Comparison of ENCODE assay signal across 1 cellular context in genomic region chr13:61316647-61317046, GRCh38.
TF ChIP-seq lines count a peak whose summit lies in the region.

No MANE protein-coding gene starts in this region.

TF ChIP-seq in GM12878, 131 proteins besides CTCF, POLR2A, EP300 and RAD21:
- no peak for TF ChIP-seq MLLT1 (IDR thresholded peaks at IDR 0.05)
- TF ChIP-seq RELB (IDR thresholded peaks at IDR 0.05; ENCODE audit: low read depth): no peak
- no peak for TF ChIP-seq LARP7 (IDR thresholded peaks at IDR 0.05)
- TF ChIP-seq SIN3A (IDR thresholded peaks at IDR 0.05; ENCODE audit: low read depth, low read length): no peak
- TF ChIP-seq SMC3 (IDR thresholded peaks at IDR 0.05; ENCODE audit: borderline replicate concordance, low read length): no peak
- TF ChIP-seq NR2C1 (IDR thresholded peaks at IDR 0.05): no peak
- TF ChIP-seq MEF2A (IDR thresholded peaks at IDR 0.05; ENCODE audit: insufficient read depth, low read depth, low read length): no peak
- TF ChIP-seq SPI1 (IDR thresholded peaks at IDR 0.05; ENCODE audit: borderline replicate concordance, insufficient read depth, low read depth, low read length): no peak
- TF ChIP-seq TAF1 (IDR thresholded peaks at IDR 0.05; ENCODE audit: borderline replicate concordance, low read depth, low read length): no peak
- no peak for TF ChIP-seq RAD51 (IDR thresholded peaks at IDR 0.05)
